ENCODE assay signal across 27 cellular contexts in genomic region chr13:104491951-104492350, GRCh38.
"Had no signal": no experiment of that assay in that cellular context is flagged by ENCODE, and none has a peak within 500 bp of the region (broad histone marks: within the 10 kb centered on the region; RNA-seq: fewer than 3 reads in every experiment).

No MANE protein-coding gene starts in this region.

- ATAC-seq: activated naive CD8-positive, alpha-beta T cell treated with anti-CD3 and anti-CD28 coated beads, Interleukin-2, amount 50 U/mL, for 24 hours; activated T-helper 17 cell treated with anti-CD3 and anti-CD28 coated beads, Interleukin-2, amount 50 U/mL, for 72 hours; body of pancreas; effector memory CD8-positive, alpha-beta T cell; foreskin keratinocyte; gastrocnemius medialis; WTC11 had no signal

- DNase-seq: activated CD4-positive, alpha-beta memory T cell treated with anti-CD3 and anti-CD28 coated beads, Interleukin-2, amount 10 ng/mL, durations not matched to agents 7 days and 5 days; activated CD4-positive, alpha-beta T cell treated with anti-CD3 and anti-CD28 coated beads for 1 hour; activated CD4-positive, alpha-beta T cell treated with anti-CD3 and anti-CD28 coated beads for 4 hours; activated CD4-positive, alpha-beta T cell treated with anti-CD3 and anti-CD28 coated beads, Interleukin-2, amount 10 ng/mL, durations not matched to agents 7 days and 5 days; activated CD4-positive, alpha-beta T cell treated with anti-CD3 and anti-CD28 coated beads, Interleukin-2, amount 50 U/mL, for 4 hours; activated CD8-positive, alpha-beta memory T cell treated with anti-CD3 and anti-CD28 coated beads, Interleukin-2, amount 50 U/mL, for 48 hours; activated effector memory CD4-positive, alpha-beta T cell treated with Interleukin-2 at 50 U/mL for 16 hours; activated gamma-delta T cell treated with Interleukin-2 at 50 U/mL for 16 hours; activated naive CD4-positive, alpha-beta T cell treated with anti-CD3 and anti-CD28 coated beads for 36 hours; activated naive CD8-positive, alpha-beta T cell treated with anti-CD3 and anti-CD28 coated beads for 36 hours; activated naive CD8-positive, alpha-beta T cell treated with anti-CD3 and anti-CD28 coated beads, Interleukin-2, amount 50 U/mL, for 24 hours; activated T-cell treated with anti-CD3 and anti-CD28 coated beads for 4 hours; activated T-cell treated with anti-CD3 and anti-CD28 coated beads, Interleukin-2, amount 50 U/mL, for 24 hours; adrenal gland; aorta; body of pancreas; caudate nucleus; cortex of kidney; dermis blood vessel endothelial cell; effector CD4-positive, alpha-beta T cell; effector memory CD8-positive, alpha-beta T cell; erythroblast; foreskin keratinocyte; gastrocnemius medialis; T-helper 2 cell had no signal
